Comparison of ENCODE assay signal across 1 cellular context in genomic region chr15:67884514-67885225, GRCh38.
A peak's percentile ranks its signal among the peaks of the same experiment; 100 is the strongest.
TF ChIP-seq lines count a peak whose summit lies in the region.

No MANE protein-coding gene starts in this region.

TF ChIP-seq in HepG2, 621 proteins besides CTCF, POLR2A, EP300 and RAD21 (continued from another document):
- 0 out of 2 replicates have a peak, but pooled peaks have one; percentile 46 for TF ChIP-seq ZBTB49 (CRISPR knock-in tag; IDR thresholded peaks at IDR 0.05; ENCODE audit: borderline replicate concordance)
- TF ChIP-seq SALL1 (CRISPR knock-in tag; IDR thresholded peaks at IDR 0.05): peak; percentile 97
- peak; percentile 40; the same call in 1 of the 2 replicates for TF ChIP-seq ZNF280D (CRISPR knock-in tag; IDR thresholded peaks at IDR 0.05)
